24 cellular contexts compared by ENCODE assay signal in genomic region chr18:73151086-73151485, GRCh38.
"Had no signal": no experiment of that assay in that cellular context is flagged by ENCODE, and none has a peak within 500 bp of the region (broad histone marks: within the 10 kb centered on the region; RNA-seq: fewer than 3 reads in every experiment).

No MANE protein-coding gene starts in this region.

- H3K9me3 Mint-ChIP-seq: endodermal cell, naive B cell, nephron had no signal

- H3K4me3 Mint-ChIP-seq: endodermal cell, naive B cell, nephron had no signal

- H3K4me3 ChIP-seq: colonic mucosa, heart left ventricle, lung, psoas muscle, stomach, thoracic aorta, transverse colon had no signal

- FAIRE-seq: endothelial cell of umbilical vein, frontal cortex had no signal

- H3K36me3 ChIP-seq: colonic mucosa, heart left ventricle, stomach, thoracic aorta, transverse colon had no signal

- DNase-seq: colonic mucosa; effector CD4-positive, alpha-beta T cell; endodermal cell; erythroblast; heart left ventricle; hippocampal formation; left colon; left ventricle myocardium superior; mesendoderm; naive B cell; psoas muscle; retina; stimulated activated CD4-positive, alpha-beta T cell treated with anti-CD3 and anti-CD28 coated beads, Interleukin-2, amount 100 ng/mL, for 24 hours; stimulated activated CD4-positive, alpha-beta T cell treated with anti-CD3 and anti-CD28 coated beads, Interleukin-4, amount 100 ng/mL, for 4 hours; stimulated activated naive CD4-positive, alpha-beta T cell; stomach; substantia nigra; transverse colon had no signal

- H3K9me3 ChIP-seq: colonic mucosa, psoas muscle, stomach, thoracic aorta, transverse colon had no signal

- H3K36me3 Mint-ChIP-seq: naive B cell had no signal

- H3K27ac ChIP-seq: colonic mucosa, heart left ventricle, psoas muscle, stomach, thoracic aorta, transverse colon had no signal

- H3K27ac Mint-ChIP-seq: endodermal cell, naive B cell, nephron had no signal

- H3K4me1 Mint-ChIP-seq: endodermal cell, naive B cell, nephron had no signal

- H3K4me1 ChIP-seq: colonic mucosa, heart left ventricle, psoas muscle, stomach, transverse colon had no signal

- H3K27me3 ChIP-seq: colonic mucosa, heart left ventricle, stomach, transverse colon had no signal

- ATAC-seq: heart left ventricle, left colon, left ventricle myocardium superior, psoas muscle, sciatic nerve had no signal
